18 cellular contexts compared by ENCODE assay signal in genomic region chr2:207819839-207820784, GRCh38. TPM values are rescaled to one million over a fixed set of nuclear protein-coding genes. Genes with fewer than 3 reads are reported as not detected.
DNase-seq lines count a peak whose midpoint lies in the region; ATAC-seq, FAIRE-seq and TF ChIP-seq lines count a peak whose summit lies in the region.
"Had no signal": no experiment of that assay in that cellular context is flagged by ENCODE, and none has a peak within 500 bp of the region (broad histone marks: within the 10 kb centered on the region; RNA-seq: fewer than 3 reads in every experiment).

No MANE protein-coding gene starts in this region.

- CTCF ChIA-PET in HEK293 (lab: Yijun Ruan, JAX): interaction anchor here (0.8 kb wide), 1 partner anchor 15 kb away, joined by 5 read pairs; no protein-coding TSS in a partner anchor

- H3K9me3 Mint-ChIP-seq in activated T-cell treated with anti-CD3 and anti-CD28 coated beads, Interleukin-2, amount 50 U/mL, for 24 hours: no peaks in the 10 kb centered on the region
- H3K9me3 Mint-ChIP-seq: CD14-positive monocyte; dendritic cell treated with granulocyte-macrophage colony-stimulating factor and Interleukin-4, amounts not matched to agents 40 ng/mL and 50 ng/mL, for 4 days had no signal

- peak; percentile 75 for FAIRE-seq in bronchial epithelial cell (lab: Jason Lieb, UNC)
- FAIRE-seq: GM12878 had no signal

- H3K36me3 ChIP-seq in HEK293 (ENCODE audit: control insufficient read depth in 2 of 2, insufficient read depth in 1 of 2, low read length in 2 of 2) (no peaks in the 10 kb centered on the region), bronchial epithelial cell (ENCODE audit: control insufficient read depth, insufficient read depth, low read length) (no peaks in the 10 kb centered on the region)
- H3K36me3 ChIP-seq: ascending aorta, prostate gland, SJSA1, thyroid gland had no signal

- DNase-seq in bronchial epithelial cell (ENCODE audit: low read depth): peak; percentile 91
- peak; percentile 50 for DNase-seq in left kidney (ENCODE audit: low read depth, low spot score)
- peak; percentile 38 for DNase-seq in sciatic nerve (ENCODE audit: low spot score)
- DNase-seq in activated T-cell treated with anti-CD3 and anti-CD28 coated beads, Interleukin-2, amount 50 U/mL, for 24 hours: no peak
- DNase-seq in OCI-M2 (lab: John Stamatoyannopoulos, UW; ENCODE audit: unreplicated experiment): no peak
- DNase-seq in MV-4-11 (lab: John Stamatoyannopoulos, UW): no peak
- DNase-seq: activated CD8-positive, alpha-beta T cell treated with anti-CD3 and anti-CD28 coated beads, Interleukin-2, amount 10 ng/mL, durations not matched to agents 7 days and 5 days; NCI-H2107; stimulated activated CD4-positive, alpha-beta T cell treated with anti-CD3 and anti-CD28 coated beads, Interleukin-1b, Interleukin-23, amount 100 ng/mL, for 48 hours had no signal

- H3K27me3 ChIP-seq in bronchial epithelial cell (ENCODE audit: control insufficient read depth, insufficient read depth, low read length): no peaks in the 10 kb centered on the region
- H3K27me3 ChIP-seq: ascending aorta, SJSA1, thyroid gland had no signal

- H3K4me3 Mint-ChIP-seq in activated T-cell treated with anti-CD3 and anti-CD28 coated beads, Interleukin-2, amount 50 U/mL, for 24 hours: no peak overlapping the region
- H3K4me3 Mint-ChIP-seq: activated CD8-positive, alpha-beta T cell treated with anti-CD3 and anti-CD28 coated beads, Interleukin-2, amount 10 ng/mL, durations not matched to agents 7 days and 5 days; CD14-positive monocyte; dendritic cell treated with granulocyte-macrophage colony-stimulating factor and Interleukin-4, amounts not matched to agents 40 ng/mL and 50 ng/mL, for 4 days had no signal

- H3K9me3 ChIP-seq in HEK293 (ENCODE audit: control insufficient read depth, insufficient read depth, low read depth, low read length): no peaks in the 10 kb centered on the region
- H3K9me3 ChIP-seq: ascending aorta, prostate gland, SJSA1, thyroid gland had no signal

- no peak for TF ChIP-seq POLR2A in GM18505 (IDR thresholded peaks at IDR 0.05; ENCODE audit: borderline replicate concordance, extremely low read depth, insufficient read depth, insufficient read length)

- ATAC-seq in sciatic nerve: no peak
- no peak for ATAC-seq in GM18505 (IDR thresholded peaks at IDR 0.05; ENCODE audit: unreplicated experiment)
- ATAC-seq: activated CD8-positive, alpha-beta T cell treated with anti-CD3 and anti-CD28 coated beads, Interleukin-2, amount 10 ng/mL, durations not matched to agents 7 days and 5 days; GM12878 had no signal

- H3K4me1 Mint-ChIP-seq in activated T-cell treated with anti-CD3 and anti-CD28 coated beads, Interleukin-2, amount 50 U/mL, for 24 hours (ENCODE audit: low read depth): no peaks in the 10 kb centered on the region

- no peak overlapping the region for H3K27ac ChIP-seq in HEK293 (ENCODE audit: extremely low read depth, low read depth, low read length)
- H3K27ac ChIP-seq: ascending aorta, prostate gland, SJSA1 had no signal

- TF ChIP-seq CTCF in HEK293 (tag by site-specific recombination; IDR thresholded peaks at IDR 0.05) (no peak), bronchial epithelial cell (IDR thresholded peaks at IDR 0.05; ENCODE audit: insufficient read depth, low read length, severe bottlenecking) (no peak)

- peaks cover 10% of the 10 kb centered on the region for H3K36me3 Mint-ChIP-seq in activated T-cell treated with anti-CD3 and anti-CD28 coated beads, Interleukin-2, amount 50 U/mL, for 24 hours (ENCODE audit: low read depth)

- intact Hi-C loops in sciatic nerve (cut with DNase I): no loop called here

- H3K27me3 Mint-ChIP-seq in activated T-cell treated with anti-CD3 and anti-CD28 coated beads, Interleukin-2, amount 50 U/mL, for 24 hours: no peaks in the 10 kb centered on the region
- H3K27me3 Mint-ChIP-seq: dendritic cell treated with granulocyte-macrophage colony-stimulating factor and Interleukin-4, amounts not matched to agents 40 ng/mL and 50 ng/mL, for 4 days had no signal

- H3K4me3 ChIP-seq in HEK293 (ENCODE audit: low read depth, low read length) (no peak overlapping the region), bronchial epithelial cell (ENCODE audit: low read depth, low read length) (no peak overlapping the region)
- H3K4me3 ChIP-seq: ascending aorta, GM12878, prostate gland, SJSA1, thyroid gland had no signal

- H3K4me1 ChIP-seq in HEK293 (ENCODE audit: control insufficient read depth, insufficient read depth, low read length): no peaks in the 10 kb centered on the region; the same call in 1 of the 2 replicates
- H3K4me1 ChIP-seq: prostate gland, SJSA1 had no signal

- no peak overlapping the region for H3K27ac Mint-ChIP-seq in activated T-cell treated with anti-CD3 and anti-CD28 coated beads, Interleukin-2, amount 50 U/mL, for 24 hours
- H3K27ac Mint-ChIP-seq: activated CD8-positive, alpha-beta T cell treated with anti-CD3 and anti-CD28 coated beads, Interleukin-2, amount 10 ng/mL, durations not matched to agents 7 days and 5 days; CD14-positive monocyte; dendritic cell treated with granulocyte-macrophage colony-stimulating factor and Interleukin-4, amounts not matched to agents 40 ng/mL and 50 ng/mL, for 4 days had no signal

- POLR2A ChIA-PET in HEK293 (lab: Yijun Ruan, JAX): no interaction called here

TF ChIP-seq in HEK293, 187 proteins besides CTCF, POLR2A, EP300 and RAD21 (continues in another document):
- TF ChIP-seq PRDM10 (tag by site-specific recombination; IDR thresholded peaks at IDR 0.05) (no peak), ZBTB49 (tag by site-specific recombination; IDR thresholded peaks at IDR 0.05; ENCODE audit: low read depth) (0 out of 2 replicates have a peak, but pooled peaks have one; percentile 69), ZNF362 (tag by site-specific recombination; IDR thresholded peaks at IDR 0.05) (no peak), ZNF707 (tag by site-specific recombination; IDR thresholded peaks at IDR 0.05) (no peak)

RNA-seq across cellular contexts. Expression of gene FZD5, which starts 50.4 kb away (rescaled TPM):
- total RNA-seq in bronchial epithelial cell (2.9 and 4.2 TPM in 2 replicates), sciatic nerve (6.3 TPM)

Comparison
In these comparisons a context has a peak if more than half of its experiments do, and no peak if none do; other contexts are left out.
1. DNase-seq: peak in bronchial epithelial cell (single experiment), left kidney (single experiment) and sciatic nerve (single experiment); none in activated T-cell treated with anti-CD3 and anti-CD28 coated beads, Interleukin-2, amount 50 U/mL, for 24 hours (single experiment), OCI-M2 (single experiment) and MV-4-11 (single experiment).